ENCODE assay signal across 1 cellular context in the genomic region with DNA sequence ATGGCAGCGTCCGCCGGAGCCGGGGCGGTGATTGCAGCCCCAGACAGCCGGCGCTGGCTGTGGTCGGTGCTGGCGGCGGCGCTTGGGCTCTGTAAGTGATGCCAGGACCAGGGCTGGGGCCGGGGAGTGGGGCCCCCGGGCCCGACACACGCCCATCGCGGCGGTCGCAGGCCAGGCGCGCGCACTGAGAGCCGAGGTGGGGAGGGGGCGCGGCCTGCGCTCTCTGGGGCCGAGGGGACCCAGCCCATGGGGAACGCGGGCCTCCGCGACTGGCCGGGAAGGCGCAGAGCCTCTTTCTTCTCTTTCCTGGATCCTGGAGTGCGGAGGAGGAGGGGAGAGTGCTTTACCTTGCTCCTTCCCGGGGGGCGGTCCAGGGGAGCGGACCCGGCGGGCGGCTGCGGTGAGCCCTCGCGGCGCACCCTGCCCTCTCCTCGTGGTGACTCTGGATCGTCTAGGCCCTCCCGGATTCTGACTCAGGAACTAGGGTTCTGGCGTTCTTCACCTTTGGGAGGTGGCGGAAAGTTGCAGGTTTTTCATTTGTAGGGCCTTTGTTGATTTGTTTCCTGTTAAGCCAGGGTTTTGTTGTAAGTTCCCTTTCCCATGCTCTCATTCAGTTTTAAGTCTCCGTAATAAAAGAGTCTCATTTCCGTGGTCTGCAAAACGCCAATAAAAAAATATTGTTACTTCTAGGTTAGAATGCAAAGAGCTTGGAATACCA.
TF ChIP-seq lines count a peak whose summit lies in the region.

No MANE protein-coding gene starts in this region.

TF ChIP-seq in GM12878, 131 proteins besides CTCF, POLR2A, EP300 and RAD21 (continued from another document):
- TF ChIP-seq, protein P1, sequence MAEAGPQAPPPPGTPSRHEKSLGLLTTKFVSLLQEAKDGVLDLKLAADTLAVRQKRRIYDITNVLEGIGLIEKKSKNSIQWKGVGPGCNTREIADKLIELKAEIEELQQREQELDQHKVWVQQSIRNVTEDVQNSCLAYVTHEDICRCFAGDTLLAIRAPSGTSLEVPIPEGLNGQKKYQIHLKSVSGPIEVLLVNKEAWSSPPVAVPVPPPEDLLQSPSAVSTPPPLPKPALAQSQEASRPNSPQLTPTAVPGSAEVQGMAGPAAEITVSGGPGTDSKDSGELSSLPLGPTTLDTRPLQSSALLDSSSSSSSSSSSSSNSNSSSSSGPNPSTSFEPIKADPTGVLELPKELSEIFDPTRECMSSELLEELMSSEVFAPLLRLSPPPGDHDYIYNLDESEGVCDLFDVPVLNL (IDR thresholded peaks at IDR 0.05; ENCODE audit: low read depth, low read length), result no peak
- no peak for TF ChIP-seq TAF1 (IDR thresholded peaks at IDR 0.05; ENCODE audit: borderline replicate concordance, low read depth, low read length)
- TF ChIP-seq, protein P2, sequence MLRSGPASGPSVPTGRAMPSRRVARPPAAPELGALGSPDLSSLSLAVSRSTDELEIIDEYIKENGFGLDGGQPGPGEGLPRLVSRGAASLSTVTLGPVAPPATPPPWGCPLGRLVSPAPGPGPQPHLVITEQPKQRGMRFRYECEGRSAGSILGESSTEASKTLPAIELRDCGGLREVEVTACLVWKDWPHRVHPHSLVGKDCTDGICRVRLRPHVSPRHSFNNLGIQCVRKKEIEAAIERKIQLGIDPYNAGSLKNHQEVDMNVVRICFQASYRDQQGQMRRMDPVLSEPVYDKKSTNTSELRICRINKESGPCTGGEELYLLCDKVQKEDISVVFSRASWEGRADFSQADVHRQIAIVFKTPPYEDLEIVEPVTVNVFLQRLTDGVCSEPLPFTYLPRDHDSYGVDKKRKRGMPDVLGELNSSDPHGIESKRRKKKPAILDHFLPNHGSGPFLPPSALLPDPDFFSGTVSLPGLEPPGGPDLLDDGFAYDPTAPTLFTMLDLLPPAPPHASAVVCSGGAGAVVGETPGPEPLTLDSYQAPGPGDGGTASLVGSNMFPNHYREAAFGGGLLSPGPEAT (IDR thresholded peaks at IDR 0.05; ENCODE audit: low read depth), result no peak
- TF ChIP-seq, protein P3, sequence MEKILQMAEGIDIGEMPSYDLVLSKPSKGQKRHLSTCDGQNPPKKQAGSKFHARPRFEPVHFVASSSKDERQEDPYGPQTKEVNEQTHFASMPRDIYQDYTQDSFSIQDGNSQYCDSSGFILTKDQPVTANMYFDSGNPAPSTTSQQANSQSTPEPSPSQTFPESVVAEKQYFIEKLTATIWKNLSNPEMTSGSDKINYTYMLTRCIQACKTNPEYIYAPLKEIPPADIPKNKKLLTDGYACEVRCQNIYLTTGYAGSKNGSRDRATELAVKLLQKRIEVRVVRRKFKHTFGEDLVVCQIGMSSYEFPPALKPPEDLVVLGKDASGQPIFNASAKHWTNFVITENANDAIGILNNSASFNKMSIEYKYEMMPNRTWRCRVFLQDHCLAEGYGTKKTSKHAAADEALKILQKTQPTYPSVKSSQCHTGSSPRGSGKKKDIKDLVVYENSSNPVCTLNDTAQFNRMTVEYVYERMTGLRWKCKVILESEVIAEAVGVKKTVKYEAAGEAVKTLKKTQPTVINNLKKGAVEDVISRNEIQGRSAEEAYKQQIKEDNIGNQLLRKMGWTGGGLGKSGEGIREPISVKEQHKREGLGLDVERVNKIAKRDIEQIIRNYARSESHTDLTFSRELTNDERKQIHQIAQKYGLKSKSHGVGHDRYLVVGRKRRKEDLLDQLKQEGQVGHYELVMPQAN (conservative IDR thresholded peaks at IDR 0.05), result 0 out of 2 replicates have a peak, but pooled peaks have one; percentile 29
- TF ChIP-seq CHD2 (IDR thresholded peaks at IDR 0.05; ENCODE audit: borderline replicate concordance, low read depth, low read length), result no peak
- TF ChIP-seq BMI1 (IDR thresholded peaks at IDR 0.05; ENCODE audit: borderline replicate concordance), result no peak
- peak; percentile 70 for TF ChIP-seq IKZF1 (conservative IDR thresholded peaks at IDR 0.05)
- TF ChIP-seq ZNF217 (IDR thresholded peaks at IDR 0.05), result 0 out of 2 replicates have a peak, but pooled peaks have one; percentile 56
- peak; percentile 68; the same call in 1 of the 2 replicates for TF ChIP-seq LARP7 (IDR thresholded peaks at IDR 0.05)
- no peak for TF ChIP-seq HDAC6 (IDR thresholded peaks at IDR 0.05; ENCODE audit: unreplicated experiment)
- no peak for TF ChIP-seq HCFC1 (IDR thresholded peaks at IDR 0.05; ENCODE audit: low read length)
- no peak for TF ChIP-seq ETV6 (conservative IDR thresholded peaks at IDR 0.05 in 1 of 2, IDR thresholded peaks at IDR 0.05 in 1 of 2; ENCODE audit: borderline replicate concordance in 1 of 2, low read depth in 1 of 2)
- 0 out of 4 replicates have a peak, but pooled peaks of 1 of the 2 experiments have one; percentile 59 for TF ChIP-seq IKZF2 (IDR thresholded peaks at IDR 0.05)
- TF ChIP-seq NFIC (IDR thresholded peaks at IDR 0.05; ENCODE audit: low read depth, low read length), result no peak
- no peak for TF ChIP-seq BCL11A (IDR thresholded peaks at IDR 0.05; ENCODE audit: low read depth, low read length)
- TF ChIP-seq ZNF274 (IDR thresholded peaks at IDR 0.05; ENCODE audit: insufficient read depth, insufficient read length), result no peak
- TF ChIP-seq GABPA (IDR thresholded peaks at IDR 0.05; ENCODE audit: low read depth), result no peak
- no peak for TF ChIP-seq HDAC2 (IDR thresholded peaks at IDR 0.05)
- TF ChIP-seq TARDBP (IDR thresholded peaks at IDR 0.05; ENCODE audit: borderline replicate concordance), result no peak
- TF ChIP-seq, protein P4, sequence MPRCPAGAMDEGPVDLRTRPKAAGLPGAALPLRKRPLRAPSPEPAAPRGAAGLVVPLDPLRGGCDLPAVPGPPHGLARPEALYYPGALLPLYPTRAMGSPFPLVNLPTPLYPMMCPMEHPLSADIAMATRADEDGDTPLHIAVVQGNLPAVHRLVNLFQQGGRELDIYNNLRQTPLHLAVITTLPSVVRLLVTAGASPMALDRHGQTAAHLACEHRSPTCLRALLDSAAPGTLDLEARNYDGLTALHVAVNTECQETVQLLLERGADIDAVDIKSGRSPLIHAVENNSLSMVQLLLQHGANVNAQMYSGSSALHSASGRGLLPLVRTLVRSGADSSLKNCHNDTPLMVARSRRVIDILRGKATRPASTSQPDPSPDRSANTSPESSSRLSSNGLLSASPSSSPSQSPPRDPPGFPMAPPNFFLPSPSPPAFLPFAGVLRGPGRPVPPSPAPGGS (IDR thresholded peaks at IDR 0.05; ENCODE audit: borderline replicate concordance, insufficient read depth, low read depth, low read length, poor library complexity, severe bottlenecking), result no peak
- no peak for TF ChIP-seq CHD4 (IDR thresholded peaks at IDR 0.05)
- TF ChIP-seq MEF2B (IDR thresholded peaks at IDR 0.05; ENCODE audit: partially characterized antibody, poor library complexity, severe bottlenecking), result peak; percentile 40
- TF ChIP-seq POU2F2 (IDR thresholded peaks at IDR 0.05; ENCODE audit: borderline replicate concordance, low read depth, low read length), result no peak
- TF ChIP-seq PAX5 (IDR thresholded peaks at IDR 0.05; ENCODE audit: borderline replicate concordance, low read depth, low read length), result no peak
- TF ChIP-seq MYC (IDR thresholded peaks at IDR 0.05; ENCODE audit: insufficient read depth, insufficient read length, insufficient replicate concordance, low read length, severe bottlenecking), result no peak
- TF ChIP-seq SPI1 (IDR thresholded peaks at IDR 0.05; ENCODE audit: borderline replicate concordance, insufficient read depth, low read depth, low read length), result no peak
- TF ChIP-seq CHD1 (IDR thresholded peaks at IDR 0.05; ENCODE audit: low read depth, low read length), result no peak
- TF ChIP-seq FOS (IDR thresholded peaks at IDR 0.05; ENCODE audit: borderline replicate concordance, extremely low read depth, insufficient read length), result no peak
